8 cellular contexts compared by ENCODE assay signal in the genomic region with DNA sequence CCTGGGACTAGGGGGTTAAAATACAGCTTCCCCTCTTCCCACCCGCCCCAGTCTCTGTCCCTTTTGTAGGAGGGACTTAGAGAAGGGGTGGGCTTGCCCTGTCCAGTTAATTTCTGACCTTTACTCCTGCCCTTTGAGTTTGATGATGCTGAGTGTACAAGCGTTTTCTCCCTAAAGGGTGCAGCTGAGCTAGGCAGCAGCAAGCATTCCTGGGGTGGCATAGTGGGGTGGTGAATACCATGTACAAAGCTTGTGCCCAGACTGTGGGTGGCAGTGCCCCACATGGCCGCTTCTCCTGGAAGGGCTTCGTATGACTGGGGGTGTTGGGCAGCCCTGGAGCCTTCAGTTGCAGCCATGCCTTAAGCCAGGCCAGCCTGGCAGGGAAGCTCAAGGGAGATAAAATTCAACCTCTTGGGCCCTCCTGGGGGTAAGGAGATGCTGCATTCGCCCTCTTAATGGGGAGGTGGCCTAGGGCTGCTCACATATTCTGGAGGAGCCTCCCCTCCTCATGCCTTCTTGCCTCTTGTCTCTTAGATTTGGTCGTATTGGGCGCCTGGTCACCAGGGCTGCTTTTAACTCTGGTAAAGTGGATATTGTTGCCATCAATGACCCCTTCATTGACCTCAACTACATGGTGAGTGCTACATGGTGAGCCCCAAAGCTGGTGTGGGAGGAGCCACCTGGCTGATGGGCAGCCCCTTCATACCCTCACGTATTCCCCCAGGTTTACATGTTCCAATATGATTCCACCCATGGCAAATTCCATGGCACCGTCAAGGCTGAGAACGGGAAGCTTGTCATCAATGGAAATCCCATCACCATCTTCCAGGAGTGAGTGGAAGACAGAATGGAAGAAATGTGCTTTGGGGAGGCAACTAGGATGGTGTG. TPM values are rescaled to one million over a fixed set of nuclear protein-coding genes. Genes with fewer than 3 reads are reported as not detected.
DNase-seq lines count a peak whose midpoint lies in the region; ATAC-seq, FAIRE-seq and TF ChIP-seq lines count a peak whose summit lies in the region.

No MANE protein-coding gene starts in this region.

- FAIRE-seq in endothelial cell of umbilical vein (lab: Jason Lieb, UNC) = no peak

- DNase-seq in GM06990 (ENCODE audit: extremely low read depth, insufficient read length) (no peak), SJSA1 (ENCODE audit: low read depth in 1 of 2, low spot score in 2 of 2) (peak in 1 of 2 experiments; percentile 11), endothelial cell of umbilical vein (ENCODE audit: low read depth, low spot score) (no peak), trophoblast cell (no peak), NCI-H1105 treated with DMSO at 0.1 percent for 48 hours (lab: John Stamatoyannopoulos, UW) (no peak), NCI-H2029 (lab: John Stamatoyannopoulos, UW) (no peak)

- POLR2A ChIA-PET in endothelial cell of umbilical vein (lab: Charles Lee) = interaction anchor here (1.4 to 2.4 kb wide), 2 partner anchors 13 to 17 kb away, joined by 7 to 14 read pairs; no protein-coding TSS in a partner anchor

- H3K4ac ChIP-seq in trophoblast cell (ENCODE audit: low read depth, low read length) = peak overlapping the region; percentile 30

- no peak overlapping the region for H2AFZ ChIP-seq in endothelial cell of umbilical vein (ENCODE audit: low read depth, low read length)
- no peak overlapping the region for H2AFZ ChIP-seq in trophoblast cell (ENCODE audit: insufficient read depth, low read length, poor library complexity)

- peak overlapping the region; percentile 97 for H3K4me3 ChIP-seq in GM06990 (replicated peaks; ENCODE audit: low read depth, low read length)
- H3K4me3 ChIP-seq in SJSA1 = peak overlapping the region; percentile 85
- H3K4me3 ChIP-seq in endothelial cell of umbilical vein (replicated peaks in 1 of 3; ENCODE audit: insufficient read depth in 1 of 3, low read depth in 1 of 3, low read length in 3 of 3) = peak overlapping the region; percentile 68 to 70 (median 68)
- peak overlapping the region; percentile 96 for H3K4me3 ChIP-seq in trophoblast cell (ENCODE audit: low read depth, low read length)

- no peak overlapping the region for H3K23ac ChIP-seq in trophoblast cell (ENCODE audit: low read length)

- dilution Hi-C loops in endothelial cell of umbilical vein (cut with MboI; ENCODE audit: extremely low pct_ligation_motif_present, low sequenced_read_pairs) = no loop called here

- H3K9ac ChIP-seq in endothelial cell of umbilical vein (replicated peaks; ENCODE audit: extremely low read depth, insufficient read depth, low read length) = peak overlapping the region; percentile 96
- H3K9ac ChIP-seq in trophoblast cell (ENCODE audit: low read length) = peak overlapping the region; percentile 72

- H4K91ac ChIP-seq in trophoblast cell (ENCODE audit: low read depth, low read length) = no peak overlapping the region

- no peak overlapping the region for H4K8ac ChIP-seq in trophoblast cell (ENCODE audit: low read depth, low read length)

- H3K36me3 ChIP-seq in GM06990 (ENCODE audit: control insufficient read depth, insufficient read depth, low read length) (peaks cover 34% of the 10 kb centered on the region), SJSA1 (peaks cover 75% of the 10 kb centered on the region), endothelial cell of umbilical vein (ENCODE audit: control insufficient read depth in 2 of 2, extremely low read depth in 1 of 2, insufficient read depth in 2 of 2, low read length in 2 of 2) (peaks cover 16 to 28% of the 10 kb centered on the region in 2 experiments), trophoblast cell (ENCODE audit: control insufficient read depth in 1 of 2, insufficient read depth in 2 of 2, low read length in 2 of 2) (peaks cover 38 to 39% of the 10 kb centered on the region in 2 experiments)

- H3K14ac ChIP-seq in trophoblast cell (ENCODE audit: low read length) = no peak overlapping the region

- H2BK12ac ChIP-seq in trophoblast cell (ENCODE audit: low read length) = no peak overlapping the region

- peaks cover 32% of the 10 kb centered on the region for H3K79me1 ChIP-seq in trophoblast cell (ENCODE audit: low read length)

- peak overlapping the region; percentile 77 for H3K27ac ChIP-seq in SJSA1
- H3K27ac ChIP-seq in endothelial cell of umbilical vein (ENCODE audit: insufficient read depth, low read depth, low read length) = peak overlapping the region; percentile 73
- peak overlapping the region; percentile 93 for H3K27ac ChIP-seq in trophoblast cell (ENCODE audit: low read depth, low read length)

- CTCF ChIA-PET in endothelial cell of umbilical vein (lab: Charles Lee) = interaction anchor here (1.4 to 4.5 kb wide), 4 partner anchors 21 to 113 kb away, joined by 3 to 61 read pairs (median 6); no protein-coding TSS in a partner anchor

- no CpG with 5 or more reads among the region's 10 CpGs for WGBS in trophoblast cell (ENCODE audit: extremely low coverage, insufficient coverage, insufficient read length)

- H3K4me2 ChIP-seq in endothelial cell of umbilical vein (ENCODE audit: insufficient read depth, low read length) (peak overlapping the region; percentile 60), trophoblast cell (ENCODE audit: low read length) (peak overlapping the region; percentile 76)

- BruUV-seq in endothelial cell of umbilical vein (replicated peaks; lab: Mats Ljungman, UMichigan) = no TSS peak

- intact Hi-C loops in endothelial cell of umbilical vein (cut with micrococcal nuclease) = loop anchor here (1.0 to 2.0 kb wide), 3 partner anchors 19 to 213 kb away; no protein-coding TSS in a partner anchor

- peaks cover 58% of the 10 kb centered on the region for H3K4me1 ChIP-seq in SJSA1 (replicated peaks)
- peaks cover 47% of the 10 kb centered on the region for H3K4me1 ChIP-seq in endothelial cell of umbilical vein (ENCODE audit: control insufficient read depth, extremely low read depth, insufficient read depth, low read length)
- peaks cover 21 to 24% of the 10 kb centered on the region in 2 experiments for H3K4me1 ChIP-seq in trophoblast cell (ENCODE audit: control insufficient read depth in 1 of 2, insufficient read depth in 2 of 2, low read length in 2 of 2)

- H3K9me3 ChIP-seq in SJSA1 (replicated peaks) (no peaks in the 10 kb centered on the region), endothelial cell of umbilical vein (replicated peaks; ENCODE audit: control insufficient read depth, insufficient read depth, low read length) (no peaks in the 10 kb centered on the region), trophoblast cell (ENCODE audit: insufficient read depth, low read depth, low read length) (peaks cover 1% of the 10 kb centered on the region)

- H4K20me1 ChIP-seq in endothelial cell of umbilical vein (replicated peaks; ENCODE audit: control insufficient read depth, extremely low read depth, insufficient read depth, low read length) = no peaks in the 10 kb centered on the region

- no peaks in the 10 kb centered on the region for H3K27me3 ChIP-seq in GM06990 (replicated peaks; ENCODE audit: control insufficient read depth, insufficient read depth, low read length)
- H3K27me3 ChIP-seq in SJSA1 (replicated peaks) = no peaks in the 10 kb centered on the region
- H3K27me3 ChIP-seq in endothelial cell of umbilical vein (ENCODE audit: control insufficient read depth in 2 of 2, insufficient read depth in 2 of 2, low read length in 2 of 2) = no peaks in the 10 kb centered on the region
- no peaks in the 10 kb centered on the region for H3K27me3 ChIP-seq in trophoblast cell (ENCODE audit: insufficient read depth, low read length)

- H2AK5ac ChIP-seq in trophoblast cell (ENCODE audit: low read length) = no peak overlapping the region

- H4K12ac ChIP-seq in trophoblast cell (ENCODE audit: low read depth, low read length) = no peak overlapping the region

- H2BK5ac ChIP-seq in trophoblast cell (ENCODE audit: low read depth, low read length, poor library complexity) = no peak overlapping the region

- H3K9me1 ChIP-seq in endothelial cell of umbilical vein (replicated peaks; ENCODE audit: control insufficient read depth, extremely low read depth, insufficient read depth, low read length) = no peaks in the 10 kb centered on the region

- TF ChIP-seq POLR2A in endothelial cell of umbilical vein (IDR thresholded peaks at IDR 0.05; ENCODE audit: low read depth, low read length) = no peak

- H3K79me2 ChIP-seq in endothelial cell of umbilical vein (ENCODE audit: control insufficient read depth, insufficient read depth, low read length) (peaks cover 31% of the 10 kb centered on the region), trophoblast cell (ENCODE audit: control insufficient read depth, insufficient read depth, low read length, poor library complexity) (peaks cover 22% of the 10 kb centered on the region)

- H3K18ac ChIP-seq in trophoblast cell (ENCODE audit: low read length) = peak overlapping the region; percentile 42

- TF ChIP-seq CTCF in GM06990 (IDR thresholded peaks at IDR 0.05; ENCODE audit: insufficient read depth, low read length, poor library complexity, severe bottlenecking) (no peak), endothelial cell of umbilical vein (IDR thresholded peaks at IDR 0.05; ENCODE audit: extremely low read depth in 1 of 2, insufficient read depth in 1 of 2, low read depth in 1 of 2, low read length in 2 of 2) (no peak)

- ATAC-seq in GM19395 (IDR thresholded peaks at IDR 0.05; ENCODE audit: unreplicated experiment) = no peak
- ATAC-seq in GM18858 (IDR thresholded peaks at IDR 0.05; ENCODE audit: unreplicated experiment) = no peak

- H2BK120ac ChIP-seq in trophoblast cell (ENCODE audit: insufficient read depth, low read length, poor library complexity) = no peak overlapping the region

RNA-seq across cellular contexts. Expression of a gene that starts 1.9 kb away (rescaled TPM):
- 5,440 and 7,155 TPM in 2 replicates for total RNA-seq in SJSA1 (2014; rRNA removed; shearing (Covaris generic))
- total RNA-seq in endothelial cell of umbilical vein = 4,245 and 4,648 TPM in 2 replicates
- polyA plus RNA-seq in endothelial cell of umbilical vein = 8,748 and 10,370 TPM in 2 replicates
- 9,573 and 9,900 TPM in 2 replicates for polyA plus RNA-seq in endothelial cell of umbilical vein (2011; cell fraction: cytosol; rRNA removed)
- 2,700 and 3,179 TPM in 2 replicates for polyA plus RNA-seq in endothelial cell of umbilical vein (2011; cell fraction: nucleus; rRNA removed)
- 5,034 and 5,687 TPM in 2 replicates for polyA plus RNA-seq in endothelial cell of umbilical vein (2012)
- 7,250 and 7,739 TPM in 2 replicates for polyA minus RNA-seq in endothelial cell of umbilical vein
- 5,221 TPM for polyA minus RNA-seq in endothelial cell of umbilical vein (2011; cell fraction: cytosol; rRNA and poly(A)+ RNA removed)
- 818 and 923 TPM in 2 replicates for polyA minus RNA-seq in endothelial cell of umbilical vein (2011; cell fraction: nucleus; rRNA and poly(A)+ RNA removed)
- polyA plus RNA-seq in trophoblast cell (2013) = 5,061 and 5,152 TPM in 2 replicates

RNA-seq across cellular contexts. Expression of a gene that starts 19.6 kb away (rescaled TPM):
- 12.1 and 14.9 TPM in 2 replicates for total RNA-seq in SJSA1 (2014; rRNA removed; shearing (Covaris generic))
- 26.4 and 27.7 TPM in 2 replicates for total RNA-seq in endothelial cell of umbilical vein
- 41.0 and 41.2 TPM in 2 replicates for polyA plus RNA-seq in endothelial cell of umbilical vein
- polyA plus RNA-seq in endothelial cell of umbilical vein (2011; cell fraction: cytosol; rRNA removed) = 15.9 and 21.0 TPM in 2 replicates
- 156 and 161 TPM in 2 replicates for polyA plus RNA-seq in endothelial cell of umbilical vein (2011; cell fraction: nucleus; rRNA removed)
- polyA plus RNA-seq in endothelial cell of umbilical vein (2012) = 18.3 and 26.1 TPM in 2 replicates
- polyA minus RNA-seq in endothelial cell of umbilical vein = 19.2 and 20.3 TPM in 2 replicates
- polyA minus RNA-seq in endothelial cell of umbilical vein (2011; cell fraction: cytosol; rRNA and poly(A)+ RNA removed) = not detected
- 12.7 and 20.1 TPM in 2 replicates for polyA minus RNA-seq in endothelial cell of umbilical vein (2011; cell fraction: nucleus; rRNA and poly(A)+ RNA removed)
- polyA plus RNA-seq in trophoblast cell (2013) = 5.1 and 5.3 TPM in 2 replicates

RNA-seq across cellular contexts. Expression of a gene that starts 31.9 kb away (rescaled TPM):
- 48.3 and 76.6 TPM in 2 replicates for total RNA-seq in SJSA1 (2014; rRNA removed; shearing (Covaris generic))
- 58.5 and 63.6 TPM in 2 replicates for total RNA-seq in endothelial cell of umbilical vein
- polyA plus RNA-seq in endothelial cell of umbilical vein = 17.8 and 26.3 TPM in 2 replicates
- 28.3 and 30.1 TPM in 2 replicates for polyA plus RNA-seq in endothelial cell of umbilical vein (2011; cell fraction: cytosol; rRNA removed)
- 160 and 198 TPM in 2 replicates for polyA plus RNA-seq in endothelial cell of umbilical vein (2011; cell fraction: nucleus; rRNA removed)
- 44.4 and 58.0 TPM in 2 replicates for polyA plus RNA-seq in endothelial cell of umbilical vein (2012)
- 29.2 and 29.4 TPM in 2 replicates for polyA minus RNA-seq in endothelial cell of umbilical vein
- 26.3 TPM for polyA minus RNA-seq in endothelial cell of umbilical vein (2011; cell fraction: cytosol; rRNA and poly(A)+ RNA removed)
- 33.6 and 35.6 TPM in 2 replicates for polyA minus RNA-seq in endothelial cell of umbilical vein (2011; cell fraction: nucleus; rRNA and poly(A)+ RNA removed)
- 47.1 and 49.3 TPM in 2 replicates for polyA plus RNA-seq in trophoblast cell (2013)

RNA-seq across cellular contexts. Expression of a gene that starts 42.3 kb away (rescaled TPM):
- 84.0 and 131 TPM in 2 replicates for total RNA-seq in SJSA1 (2014; rRNA removed; shearing (Covaris generic))
- total RNA-seq in endothelial cell of umbilical vein = 77.3 and 90.1 TPM in 2 replicates
- polyA plus RNA-seq in endothelial cell of umbilical vein = 33.6 and 41.8 TPM in 2 replicates
- 51.2 and 57.2 TPM in 2 replicates for polyA plus RNA-seq in endothelial cell of umbilical vein (2011; cell fraction: cytosol; rRNA removed)
- polyA plus RNA-seq in endothelial cell of umbilical vein (2011; cell fraction: nucleus; rRNA removed) = 57.7 and 61.4 TPM in 2 replicates
- 32.3 and 64.2 TPM in 2 replicates for polyA plus RNA-seq in endothelial cell of umbilical vein (2012)
- 96.4 and 101 TPM in 2 replicates for polyA minus RNA-seq in endothelial cell of umbilical vein
- 117 TPM for polyA minus RNA-seq in endothelial cell of umbilical vein (2011; cell fraction: cytosol; rRNA and poly(A)+ RNA removed)
- polyA minus RNA-seq in endothelial cell of umbilical vein (2011; cell fraction: nucleus; rRNA and poly(A)+ RNA removed) = 40.0 and 76.8 TPM in 2 replicates
- 39.3 and 41.7 TPM in 2 replicates for polyA plus RNA-seq in trophoblast cell (2013)

RNA-seq across cellular contexts. Expression of a gene that starts 43.1 kb away (rescaled TPM):
- 213 and 264 TPM in 2 replicates for total RNA-seq in SJSA1 (2014; rRNA removed; shearing (Covaris generic))
- 267 and 273 TPM in 2 replicates for total RNA-seq in endothelial cell of umbilical vein
- 84.5 and 147 TPM in 2 replicates for polyA plus RNA-seq in endothelial cell of umbilical vein
- polyA plus RNA-seq in endothelial cell of umbilical vein (2011; cell fraction: cytosol; rRNA removed) = 159 and 183 TPM in 2 replicates
- polyA plus RNA-seq in endothelial cell of umbilical vein (2011; cell fraction: nucleus; rRNA removed) = 54.5 and 64.9 TPM in 2 replicates
- polyA plus RNA-seq in endothelial cell of umbilical vein (2012) = 256 and 305 TPM in 2 replicates
- polyA minus RNA-seq in endothelial cell of umbilical vein = 33.5 and 42.6 TPM in 2 replicates
- polyA minus RNA-seq in endothelial cell of umbilical vein (2011; cell fraction: cytosol; rRNA and poly(A)+ RNA removed) = 41.8 TPM
- 9.0 and 11.2 TPM in 2 replicates for polyA minus RNA-seq in endothelial cell of umbilical vein (2011; cell fraction: nucleus; rRNA and poly(A)+ RNA removed)
- polyA plus RNA-seq in trophoblast cell (2013) = 534 and 575 TPM in 2 replicates
